22 cellular contexts compared by ENCODE assay signal in genomic region chr9:134172198-134173126, GRCh38. TPM values are rescaled to one million over a fixed set of nuclear protein-coding genes. Genes with fewer than 3 reads are reported as not detected.
DNase-seq lines count a peak whose midpoint lies in the region; ATAC-seq, FAIRE-seq and TF ChIP-seq lines count a peak whose summit lies in the region.
"Had no signal": no experiment of that assay in that cellular context is flagged by ENCODE, and none has a peak within 500 bp of the region (broad histone marks: within the 10 kb centered on the region; RNA-seq: fewer than 3 reads in every experiment).

No MANE protein-coding gene starts in this region.

- no peak overlapping the region for H3K4me3 ChIP-seq in breast epithelium
- H3K4me3 ChIP-seq in kidney (ENCODE audit: low read length in 2 of 2), result no peak overlapping the region
- no peak overlapping the region for H3K4me3 ChIP-seq in psoas muscle
- H3K4me3 ChIP-seq: MG63 had no signal

- H3K27ac Mint-ChIP-seq in MCF 10A (ENCODE audit: low read depth, unreplicated experiment), result no peak overlapping the region
- H3K27ac Mint-ChIP-seq: natural killer cell had no signal

- peaks cover 14% of the 10 kb centered on the region for H3K27me3 Mint-ChIP-seq in MCF 10A (ENCODE audit: insufficient read depth, unreplicated experiment)
- H3K27me3 Mint-ChIP-seq: effector memory CD8-positive, alpha-beta T cell had no signal

- DNase-seq in breast epithelium (ENCODE audit: low spot score in 2 of 2), result no peak
- no peak for DNase-seq in MCF 10A (ENCODE audit: unreplicated experiment)
- peak; percentile 92 for DNase-seq in kidney
- peak in 1 of 2 donors; percentile 77 for DNase-seq in psoas muscle
- DNase-seq in NCI-H2081 (lab: John Stamatoyannopoulos, UW), result no peak
- no peak for DNase-seq in RPMI8226
- no peak for DNase-seq in GOT3 (lab: John Stamatoyannopoulos, UW)
- DNase-seq: activated CD4-positive, alpha-beta T cell treated with anti-CD3 and anti-CD28 coated beads, Interleukin-2, amount 50 U/mL, for 1 hour; activated T-cell treated with anti-CD3 and anti-CD28 coated beads, Interleukin-2, amount 50 U/mL, for 1 hour; C1 segment of cervical spinal cord; central memory CD4-positive, alpha-beta T cell; effector memory CD8-positive, alpha-beta T cell; natural killer cell; NCI-H187 treated with DMSO at 0.1 percent for 48 hours; NCI-H446 treated with DMSO at 0.1 percent for 48 hours; stimulated activated CD4-positive, alpha-beta T cell treated with anti-CD3 and anti-CD28 coated beads, Interleukin-4, amount 100 ng/mL, for 1 hour had no signal

- POLR2A ChIA-PET in MCF 10A (lab: Yijun Ruan, JAX), result interaction anchor here (0.7 to 1.8 kb wide), 3 partner anchors 10 to 183 kb away, joined by 3 to 6 read pairs (median 6); no protein-coding TSS in a partner anchor

- 81 to 85% (median 83%) methylated on average over 31 of the region's 31 CpGs for WGBS in psoas muscle, 3 donors

- H3K9me3 ChIP-seq in breast epithelium, result peaks cover 0 to 3% of the 10 kb centered on the region in 2 donors
- H3K9me3 ChIP-seq in kidney (ENCODE audit: control insufficient read depth in 1 of 2, low read length in 2 of 2), result no peaks in the 10 kb centered on the region
- no peaks in the 10 kb centered on the region for H3K9me3 ChIP-seq in psoas muscle
- H3K9me3 ChIP-seq: MG63 had no signal

- TF ChIP-seq CTCF in breast epithelium (IDR thresholded peaks at IDR 0.05) (no peak), MCF 10A (IDR thresholded peaks at IDR 0.05; ENCODE audit: unreplicated experiment) (no peak), kidney (IDR thresholded peaks at IDR 0.05; ENCODE audit: borderline replicate concordance, extremely low read depth, insufficient read depth) (no peak), psoas muscle (IDR thresholded peaks at IDR 0.05) (no peak)

- ATAC-seq in psoas muscle (no peak), HG03442 (IDR thresholded peaks at IDR 0.05; ENCODE audit: unreplicated experiment) (no peak)
- ATAC-seq: effector memory CD8-positive, alpha-beta T cell; natural killer cell; SK-N-SH treated with all-trans-retinoic acid at 6 μM for 48 hours had no signal

- FAIRE-seq in kidney (lab: Jason Lieb, UNC), result no peak
- FAIRE-seq: A204.1 had no signal

- peaks cover 10% of the 10 kb centered on the region for H3K4me1 Mint-ChIP-seq in MCF 10A (ENCODE audit: insufficient read depth, unreplicated experiment)
- H3K4me1 Mint-ChIP-seq: natural killer cell had no signal

- no peaks in the 10 kb centered on the region for H3K36me3 Mint-ChIP-seq in MCF 10A (ENCODE audit: insufficient read depth, unreplicated experiment)
- H3K36me3 Mint-ChIP-seq: natural killer cell had no signal

- intact Hi-C loops in breast epithelium (cut with DNase I; ENCODE audit: low total_unique reads) (loop anchor here (1.0 kb wide), 1 partner anchor 46 kb away; no protein-coding TSS in a partner anchor), MCF 10A (cut with micrococcal nuclease) (loop anchor here (10.0 kb wide), 1 partner anchor 472 kb away; the partner anchor contains the start of gene COL5A1), kidney (cut with DNase I) (no loop called here), psoas muscle (cut with DNase I) (loop anchor here (2.0 to 10.0 kb wide), 5 partner anchors 45 to 572 kb away; partner anchors contain the start of gene RXRA (in 1 of the 2))

- no peaks in the 10 kb centered on the region for H3K9me3 Mint-ChIP-seq in MCF 10A (ENCODE audit: unreplicated experiment)
- H3K9me3 Mint-ChIP-seq: effector memory CD8-positive, alpha-beta T cell; natural killer cell had no signal

- H3K4me3 Mint-ChIP-seq in MCF 10A (ENCODE audit: unreplicated experiment), result no peak overlapping the region
- H3K4me3 Mint-ChIP-seq: effector memory CD8-positive, alpha-beta T cell; natural killer cell had no signal

- peaks cover 0 to 8% of the 10 kb centered on the region in 2 donors for H3K27me3 ChIP-seq in breast epithelium
- no peaks in the 10 kb centered on the region for H3K27me3 ChIP-seq in psoas muscle (ENCODE audit: insufficient read depth in 3 of 3, low read length in 2 of 3)
- H3K27me3 ChIP-seq: MG63 had no signal

- H3K27ac ChIP-seq in breast epithelium (peak overlapping the region; percentile 79 to 88), kidney (ENCODE audit: low read depth in 2 of 2, low read length in 2 of 2) (peak overlapping the region; percentile 51 to 69), psoas muscle (peak overlapping the region; percentile 36)

- BruUV-seq in MCF 10A (replicated peaks; lab: Mats Ljungman, UMichigan), result no TSS peak

- TF ChIP-seq POLR2A in breast epithelium (IDR thresholded peaks at IDR 0.05), result no peak

- no peak overlapping the region for H3K9ac ChIP-seq in kidney (ENCODE audit: low read length in 2 of 2)

- CTCF ChIA-PET in MCF 10A (lab: Yijun Ruan, JAX), result interaction anchor here (0.6 to 3.2 kb wide), 7 partner anchors 117 to 270 kb away, joined by 3 to 45 read pairs (median 11); no protein-coding TSS in a partner anchor

- H3K36me3 ChIP-seq in breast epithelium (no peaks in the 10 kb centered on the region), kidney (ENCODE audit: control insufficient read depth in 1 of 2, insufficient read depth in 2 of 2, low read length in 2 of 2) (no peaks in the 10 kb centered on the region), psoas muscle (ENCODE audit: insufficient read depth in 1 of 2, low read depth in 1 of 2) (no peaks in the 10 kb centered on the region)
- H3K36me3 ChIP-seq: MG63 had no signal

- H3K4me1 ChIP-seq in breast epithelium (peaks cover 15 to 16% of the 10 kb centered on the region in 2 donors), kidney (ENCODE audit: control insufficient read depth in 1 of 2, insufficient read depth in 1 of 2, low read depth in 1 of 2, low read length in 2 of 2) (peaks cover 10 to 20% of the 10 kb centered on the region in 2 donors), psoas muscle (peaks cover 5% of the 10 kb centered on the region)

RNA-seq across cellular contexts. Expression of gene RNU6ATAC, which starts 8.1 kb away (rescaled TPM):
- not detected for total RNA-seq in breast epithelium
- 21.0 and 53.3 TPM in 2 replicates for total RNA-seq in MCF 10A (2022)
- 232 TPM for total RNA-seq in kidney
- not detected for polyA plus RNA-seq in kidney (ENCODE audit: insufficient read depth, low read depth, low replicate concordance)
- total RNA-seq in psoas muscle, result 100 to 1,000 TPM in 2 of 4 donors, 10 to 100 TPM in 2; 13.1 to 120 (median 74.0) TPM
- polyA plus RNA-seq in psoas muscle, result not detected
- total RNA-seq: lower leg skin had no signal
- polyA plus RNA-seq: thymus had no signal

RNA-seq across cellular contexts. Expression of gene WDR5, which starts 36.6 kb away (rescaled TPM):
- total RNA-seq in breast epithelium, result 10 to 100 TPM; 16.0 to 17.7 (median 17.4) TPM
- total RNA-seq in MCF 10A (2022), result 36.5 and 43.8 TPM in 2 replicates
- 25.4 TPM for total RNA-seq in kidney
- polyA plus RNA-seq in kidney (ENCODE audit: insufficient read depth, low read depth, low replicate concordance), result 18.8 TPM
- total RNA-seq in psoas muscle, result 10 to 100 TPM; 21.4 to 34.1 (median 29.6) TPM
- polyA plus RNA-seq in psoas muscle, result 10 to 100 TPM; 23.2 to 52.0 (median 49.5) TPM

Comparison
In these comparisons a context has a peak if more than half of its experiments do, and no peak if none do; other contexts are left out.
1. RNA of gene RNU6ATAC, which starts 8.1 kb away (total RNA-seq): 232 TPM in kidney (single experiment), 13.1 to 120 TPM in psoas muscle and 21.0 to 53.3 TPM in MCF 10A; not detected in breast epithelium; every median in the first group is over 10 times any median in the second.
2. Peak in every context shown above with its lines, with median percentiles within 50 percentile points of each other: H3K27ac ChIP-seq.